ENCODE assay signal across 8 cellular contexts in genomic region chr2:156399224-156399949, GRCh38. TPM values are rescaled to one million over a fixed set of nuclear protein-coding genes. Genes with fewer than 3 reads are reported as not detected.
DNase-seq lines count a peak whose midpoint lies in the region; ATAC-seq and TF ChIP-seq lines count a peak whose summit lies in the region.

No MANE protein-coding gene starts in this region.

- no peak for TF ChIP-seq CTCF in cardiac muscle cell (IDR thresholded peaks at IDR 0.05; ENCODE audit: low read depth, low read length)

- no peak overlapping the region for H3K27ac ChIP-seq in cardiac muscle cell
- peak overlapping the region; percentile 98 for H3K27ac ChIP-seq in cingulate gyrus (ENCODE audit: low read depth, low read length)
- peak overlapping the region; percentile 98 for H3K27ac ChIP-seq in muscle layer of colon (ENCODE audit: low read depth, low read length)

- H3K9me3 ChIP-seq in cardiac muscle cell (ENCODE audit: low read depth) (no peaks in the 10 kb centered on the region), muscle layer of colon (ENCODE audit: low read length) (no peaks in the 10 kb centered on the region)

- H3K9ac ChIP-seq in muscle layer of colon (ENCODE audit: low read length): no peak overlapping the region

- H3K4me3 ChIP-seq in cardiac muscle cell (peak overlapping the region; percentile 50), muscle layer of colon (ENCODE audit: low read depth in 1 of 2, low read length in 2 of 2) (peak overlapping the region; percentile 81 to 88)

- no peaks in the 10 kb centered on the region for H3K27me3 ChIP-seq in cardiac muscle cell
- H3K27me3 ChIP-seq in muscle layer of colon (ENCODE audit: control insufficient read depth in 1 of 2, insufficient read depth in 2 of 2, low read length in 2 of 2): no peaks in the 10 kb centered on the region

- ATAC-seq in left ventricle myocardium superior: no peak
- ATAC-seq in HG03097 (IDR thresholded peaks at IDR 0.05; ENCODE audit: low FRiP score, unreplicated experiment): no peak

- no peaks in the 10 kb centered on the region for H3K4me1 ChIP-seq in cardiac muscle cell (ENCODE audit: low read depth)
- peaks cover 7% of the 10 kb centered on the region for H3K4me1 ChIP-seq in muscle layer of colon (ENCODE audit: insufficient read depth, low read length)

- no peaks in the 10 kb centered on the region for H3K36me3 ChIP-seq in cardiac muscle cell
- H3K36me3 ChIP-seq in muscle layer of colon (ENCODE audit: insufficient read depth, low read length): no peaks in the 10 kb centered on the region

- DNase-seq in cardiac muscle cell (ENCODE audit: low read depth in 1 of 2, low spot score in 1 of 2): peak in 1 of 2 donors; percentile 47
- no peak for DNase-seq in left ventricle myocardium superior
- peak; percentile 55 for DNase-seq in NCI-H748 treated with DMSO at 0.1 percent for 48 hours (lab: John Stamatoyannopoulos, UW)
- no peak for DNase-seq in NCI-H446 (lab: John Stamatoyannopoulos, UW)
- no peak for DNase-seq in GOT3 (lab: John Stamatoyannopoulos, UW)

- intact Hi-C loops in left ventricle myocardium superior (cut with micrococcal nuclease): loop anchor here (5.0 kb wide), 1 partner anchor 57 kb away; no protein-coding TSS in a partner anchor

RNA-seq across cellular contexts. Expression of gene GPD2, which starts 36.8 kb away (rescaled TPM):
- total RNA-seq in cardiac muscle cell: 25.2 and 27.4 TPM in 2 replicates
- polyA plus RNA-seq in cardiac muscle cell: 8.1 and 11.3 TPM in 2 replicates
- total RNA-seq in left ventricle myocardium superior: 18.5 TPM
